ENCODE assay signal across 18 cellular contexts in genomic region chr6:168261234-168261633, GRCh38.
"Had no signal": no experiment of that assay in that cellular context is flagged by ENCODE, and none has a peak within 500 bp of the region (broad histone marks: within the 10 kb centered on the region; RNA-seq: fewer than 3 reads in every experiment).

No MANE protein-coding gene starts in this region.

- H3K4me3 ChIP-seq: cardiac muscle cell, coronary artery, esophagus muscularis mucosa, tibial artery had no signal

- H3K27ac ChIP-seq: cardiac muscle cell, coronary artery, esophagus muscularis mucosa, parathyroid adenoma, tibial artery, WERI-Rb-1 had no signal

- H2AFZ ChIP-seq: parathyroid adenoma had no signal

- H3K27me3 ChIP-seq: cardiac muscle cell had no signal

- DNase-seq: activated CD4-positive, alpha-beta memory T cell treated with anti-CD3 and anti-CD28 coated beads, Interleukin-2, amount 10 ng/mL, durations not matched to agents 7 days and 5 days; activated CD4-positive, alpha-beta T cell treated with anti-CD3 and anti-CD28 coated beads for 36 hours; activated naive CD4-positive, alpha-beta T cell treated with anti-CD3 and anti-CD28 coated beads, Interleukin-2, amount 10 ng/mL, durations not matched to agents 7 days and 5 days; activated T-cell treated with anti-CD3 and anti-CD28 coated beads, Interleukin-2, amount 50 U/mL, for 24 hours; effector CD4-positive, alpha-beta T cell; hypothalamus; mesendoderm; naive B cell; retina; stimulated activated CD4-positive, alpha-beta T cell treated with anti-CD3 and anti-CD28 coated beads, Interleukin-15, amount 100 ng/mL, for 24 hours; stimulated activated CD4-positive, alpha-beta T cell treated with anti-CD3 and anti-CD28 coated beads, Interleukin-4, amount 100 ng/mL, for 1 hour; stimulated activated naive B cell treated with anti-CD40 and anti-IgM and Interleukin-4, amounts not matched to agents 10 μg/mL and 1 μg/mL and 100 μg/mL, for 72 hours; tibial artery; WERI-Rb-1 had no signal

- H3K9ac ChIP-seq: parathyroid adenoma had no signal

- H3K79me2 ChIP-seq: parathyroid adenoma had no signal

- H3K36me3 ChIP-seq: cardiac muscle cell, esophagus muscularis mucosa, tibial artery, WERI-Rb-1 had no signal

- H3K4me1 ChIP-seq: esophagus muscularis mucosa, parathyroid adenoma, tibial artery had no signal

- H3K9me3 ChIP-seq: esophagus muscularis mucosa, tibial artery had no signal
